8 cellular contexts compared by ENCODE assay signal in genomic region chr19:37506387-37507166, GRCh38. TPM values are rescaled to one million over a fixed set of nuclear protein-coding genes. Genes with fewer than 3 reads are reported as not detected.
DNase-seq lines count a peak whose midpoint lies in the region; ATAC-seq, FAIRE-seq and TF ChIP-seq lines count a peak whose summit lies in the region.

Gene ZNF793 (plus strand): TSS chr19:37506939. CDS start chr19:37523440, 16,501 bp downstream.

- no peaks in the 10 kb centered on the region for H3F3A ChIP-seq in OCI-LY1 (ENCODE audit: insufficient read depth, low read length)

- peak within 1 kb of the TSS; percentile 76 for H3K4me3 ChIP-seq in OCI-LY1 (ENCODE audit: low read depth, low read length, poor library complexity, severe bottlenecking)
- peak within 1 kb of the TSS; percentile 70 for H3K4me3 ChIP-seq in fibroblast of villous mesenchyme (ENCODE audit: low read depth, low read length)

- no peaks in the 10 kb centered on the region for H3K27me3 ChIP-seq in OCI-LY1 (ENCODE audit: insufficient read depth, low read length)

- no peak within 1 kb of the TSS for H3K4me3 Mint-ChIP-seq in nephron progenitor cell
- no peak within 1 kb of the TSS for H3K4me3 Mint-ChIP-seq in stimulated activated memory B cell treated with anti-CD40 and anti-IgM and Interleukin-4, amounts not matched to agents 10 μg/mL and 1 μg/mL and 100 μg/mL, for 72 hours

- H3K4me1 Mint-ChIP-seq in nephron progenitor cell, result no peaks in the 10 kb centered on the region
- no peaks in the 10 kb centered on the region for H3K4me1 Mint-ChIP-seq in stimulated activated memory B cell treated with anti-CD40 and anti-IgM and Interleukin-4, amounts not matched to agents 10 μg/mL and 1 μg/mL and 100 μg/mL, for 72 hours

- TF ChIP-seq CTCF in D721Med (IDR thresholded peaks at IDR 0.05; ENCODE audit: insufficient read depth, missing control alignments) (no peak), OCI-LY1 (IDR thresholded peaks at IDR 0.05; ENCODE audit: low read length) (no peak), fibroblast of villous mesenchyme (IDR thresholded peaks at IDR 0.05; ENCODE audit: insufficient read depth, low read depth, low read length) (no peak), nephron progenitor cell (IDR thresholded peaks at IDR 0.05) (no peak)

- H3K4me1 ChIP-seq in OCI-LY1 (ENCODE audit: insufficient read depth, low read length, severe bottlenecking), result peaks cover 13% of the 10 kb centered on the region

- H3K4me2 ChIP-seq in OCI-LY1 (ENCODE audit: low read length), result peak within 1 kb of the TSS; percentile 67

- peaks cover 3% of the 10 kb centered on the region; the same call in 1 of the 2 replicates for H3K9me3 ChIP-seq in OCI-LY1 (ENCODE audit: low read length)

- ATAC-seq in HG02759 (IDR thresholded peaks at IDR 0.05; ENCODE audit: unreplicated experiment), result peak; percentile 82
- peak; percentile 94 for ATAC-seq in stimulated activated memory B cell treated with anti-CD40 and anti-IgM and Interleukin-4, amounts not matched to agents 10 μg/mL and 1 μg/mL and 100 μg/mL, for 72 hours
- no peak for ATAC-seq in GM21390 (IDR thresholded peaks at IDR 0.05; ENCODE audit: unreplicated experiment)

- peak within 1 kb of the TSS; percentile 67 for H3K9ac ChIP-seq in OCI-LY1 (ENCODE audit: low read length)

- H3K9me2 ChIP-seq in OCI-LY1 (ENCODE audit: low read depth, low read length), result no peaks in the 10 kb centered on the region

- 0 out of 2 replicates have a peak within 1 kb of the TSS, but pooled peaks have one; percentile 1 for H2AFZ ChIP-seq in OCI-LY1 (ENCODE audit: low read length)

- H3K36me3 ChIP-seq in OCI-LY1 (ENCODE audit: insufficient read depth, low read length), result peaks cover 30% of the 10 kb centered on the region

- FAIRE-seq in D721Med (lab: Jason Lieb, UNC), result no peak

- H4K20me1 ChIP-seq in OCI-LY1 (ENCODE audit: insufficient read depth, low read length), result no peaks in the 10 kb centered on the region

- H3K79me2 ChIP-seq in OCI-LY1 (ENCODE audit: insufficient read depth, low read length), result no peaks in the 10 kb centered on the region

- H3K27ac Mint-ChIP-seq in nephron progenitor cell, result no peak within 1 kb of the TSS
- H3K27ac Mint-ChIP-seq in stimulated activated memory B cell treated with anti-CD40 and anti-IgM and Interleukin-4, amounts not matched to agents 10 μg/mL and 1 μg/mL and 100 μg/mL, for 72 hours, result no peak within 1 kb of the TSS

- H3K9me3 Mint-ChIP-seq in nephron progenitor cell, result peaks cover 14% of the 10 kb centered on the region
- peaks cover 9% of the 10 kb centered on the region for H3K9me3 Mint-ChIP-seq in stimulated activated memory B cell treated with anti-CD40 and anti-IgM and Interleukin-4, amounts not matched to agents 10 μg/mL and 1 μg/mL and 100 μg/mL, for 72 hours

- DNase-seq in D721Med (ENCODE audit: insufficient read length, low spot score) (peak; percentile 39), fibroblast of villous mesenchyme (ENCODE audit: low read depth) (peak; percentile 60), nephron progenitor cell (peak; percentile 74)
- peak; percentile 52 to 71 for DNase-seq in activated T-helper 1 cell treated with anti-CD3 and anti-CD28 coated beads, Interleukin-2, amount 50 U/mL, for 16 hours (ENCODE audit: low read depth in 1 of 2, low spot score in 1 of 2)

- peaks cover 62% of the 10 kb centered on the region for H3K36me3 Mint-ChIP-seq in nephron progenitor cell (ENCODE audit: low read depth)
- peaks cover 48% of the 10 kb centered on the region for H3K36me3 Mint-ChIP-seq in stimulated activated memory B cell treated with anti-CD40 and anti-IgM and Interleukin-4, amounts not matched to agents 10 μg/mL and 1 μg/mL and 100 μg/mL, for 72 hours

- H3K27me3 Mint-ChIP-seq in nephron progenitor cell (ENCODE audit: low read depth, poor library complexity), result no peaks in the 10 kb centered on the region
- no peaks in the 10 kb centered on the region for H3K27me3 Mint-ChIP-seq in stimulated activated memory B cell treated with anti-CD40 and anti-IgM and Interleukin-4, amounts not matched to agents 10 μg/mL and 1 μg/mL and 100 μg/mL, for 72 hours

- H3K27ac ChIP-seq in OCI-LY1 (ENCODE audit: low read depth, low read length, poor library complexity, severe bottlenecking), result peak within 1 kb of the TSS; percentile 81

RNA-seq across cellular contexts. Expression of gene ZNF793, which starts in this region (rescaled TPM):
- total RNA-seq in fibroblast of villous mesenchyme, result 0.64 and 2.6 TPM in 2 replicates
